In genomic region chr11:2686360-2687222, GRCh38 we compare ENCODE assay signal across 19 cellular contexts. TPM values are rescaled to one million over a fixed set of nuclear protein-coding genes. Genes with fewer than 3 reads are reported as not detected.
DNase-seq lines count a peak whose midpoint lies in the region; ATAC-seq, FAIRE-seq and TF ChIP-seq lines count a peak whose summit lies in the region.
"Had no signal": no experiment of that assay in that cellular context is flagged by ENCODE, and none has a peak within 500 bp of the region (broad histone marks: within the 10 kb centered on the region; RNA-seq: fewer than 3 reads in every experiment).

No MANE protein-coding gene starts in this region.

- H3K27me3 ChIP-seq in Peyer's patch (no peaks in the 10 kb centered on the region), vagina (no peaks in the 10 kb centered on the region)

- no peaks in the 10 kb centered on the region for H3K9me3 Mint-ChIP-seq in activated CD4-positive, alpha-beta T cell treated with anti-CD3 and anti-CD28 coated beads for 36 hours (ENCODE audit: low read depth)
- H3K9me3 Mint-ChIP-seq: CD4-positive, alpha-beta T cell; IgD-negative memory B cell had no signal

- POLR2A ChIA-PET in activated CD4-positive, alpha-beta T cell treated with anti-CD3 and anti-CD28 coated beads for 36 hours (lab: Charles Lee), result no interaction called here

- CTCF ChIA-PET in activated CD4-positive, alpha-beta T cell treated with anti-CD3 and anti-CD28 coated beads for 36 hours (lab: Charles Lee), result no interaction called here

- H3K27ac ChIP-seq in Peyer's patch (no peak overlapping the region), kidney (ENCODE audit: low read depth in 2 of 2, low read length in 2 of 2) (no peak overlapping the region), vagina (no peak overlapping the region)
- H3K27ac ChIP-seq: 22Rv1 had no signal

- no peaks in the 10 kb centered on the region for H3K4me1 Mint-ChIP-seq in activated CD4-positive, alpha-beta T cell treated with anti-CD3 and anti-CD28 coated beads for 36 hours

- H3K36me3 Mint-ChIP-seq in activated CD4-positive, alpha-beta T cell treated with anti-CD3 and anti-CD28 coated beads for 36 hours (ENCODE audit: low read depth), result no peaks in the 10 kb centered on the region

- H3K9ac ChIP-seq in kidney (ENCODE audit: low read length in 2 of 2), result no peak overlapping the region

- H3K27me3 Mint-ChIP-seq in activated CD4-positive, alpha-beta T cell treated with anti-CD3 and anti-CD28 coated beads for 36 hours, result no peaks in the 10 kb centered on the region
- H3K27me3 Mint-ChIP-seq: B cell; CD4-positive, alpha-beta T cell; IgD-negative memory B cell had no signal

- H3K4me1 ChIP-seq in Peyer's patch, result peaks cover 0 to 37% (median 4%) of the 10 kb centered on the region in 4 donors
- peaks cover 39 to 44% of the 10 kb centered on the region in 2 donors for H3K4me1 ChIP-seq in kidney (ENCODE audit: control insufficient read depth in 1 of 2, insufficient read depth in 1 of 2, low read depth in 1 of 2, low read length in 2 of 2)
- H3K4me1 ChIP-seq in vagina, result peaks cover 44% of the 10 kb centered on the region

- no peak for FAIRE-seq in kidney (lab: Jason Lieb, UNC)
- FAIRE-seq: GM19239, RCC 7860 had no signal

- no peak for TF ChIP-seq CTCF in Peyer's patch (IDR thresholded peaks at IDR 0.05)
- TF ChIP-seq CTCF in kidney (IDR thresholded peaks at IDR 0.05; ENCODE audit: borderline replicate concordance, extremely low read depth, insufficient read depth), result no peak
- TF ChIP-seq CTCF in vagina (IDR thresholded peaks at IDR 0.05), result no peak

- H3K4me3 ChIP-seq in Peyer's patch (no peak overlapping the region), kidney (ENCODE audit: low read length in 2 of 2) (no peak overlapping the region), vagina (no peak overlapping the region)

- no peaks in the 10 kb centered on the region for H3K9me3 ChIP-seq in Peyer's patch
- H3K9me3 ChIP-seq in kidney (ENCODE audit: control insufficient read depth in 1 of 2, low read length in 2 of 2), result no peaks in the 10 kb centered on the region
- no peaks in the 10 kb centered on the region for H3K9me3 ChIP-seq in vagina

- TF ChIP-seq POLR2A in Peyer's patch (IDR thresholded peaks at IDR 0.05), result no peak
- no peak for TF ChIP-seq POLR2A in vagina (IDR thresholded peaks at IDR 0.05)

- peak; percentile 2 for DNase-seq in activated CD4-positive, alpha-beta T cell treated with anti-CD3 and anti-CD28 coated beads for 36 hours
- no peak for DNase-seq in activated CD4-positive, alpha-beta T cell treated with anti-CD3 and anti-CD28 coated beads for 48 hours
- DNase-seq in Peyer's patch (peak in 2 of 3 donors; percentile 32 to 34), kidney (peak; percentile 44), sciatic nerve (ENCODE audit: low spot score) (peak; percentile 50), SW 1271 (lab: John Stamatoyannopoulos, UW) (no peak), vagina (ENCODE audit: extremely low spot score in 2 of 2) (no peak)
- DNase-seq: HCEC 1CT, NCI-H1105 treated with DMSO at 0.1 percent for 48 hours, NCI-H1694 treated with DMSO at 0.1 percent for 48 hours, NCI-H226, NCI-H524 treated with DMSO at 0.1 percent for 48 hours had no signal

- H3K36me3 ChIP-seq in Peyer's patch, result peaks cover 0 to 8% (median 0%) of the 10 kb centered on the region in 3 donors
- H3K36me3 ChIP-seq in kidney (ENCODE audit: control insufficient read depth in 1 of 2, insufficient read depth in 2 of 2, low read length in 2 of 2), result peaks cover 0 to 5% of the 10 kb centered on the region in 2 donors
- H3K36me3 ChIP-seq in vagina, result no peaks in the 10 kb centered on the region

- no peak overlapping the region for H3K27ac Mint-ChIP-seq in activated CD4-positive, alpha-beta T cell treated with anti-CD3 and anti-CD28 coated beads for 36 hours
- H3K27ac Mint-ChIP-seq: B cell; CD4-positive, alpha-beta T cell; IgD-negative memory B cell had no signal

- H3K4me3 Mint-ChIP-seq in activated CD4-positive, alpha-beta T cell treated with anti-CD3 and anti-CD28 coated beads for 36 hours, result no peak overlapping the region
- H3K4me3 Mint-ChIP-seq: B cell; CD4-positive, alpha-beta T cell; IgD-negative memory B cell had no signal

- ATAC-seq in activated CD4-positive, alpha-beta T cell treated with anti-CD3 and anti-CD28 coated beads for 36 hours, result no peak
- ATAC-seq in sciatic nerve (no peak), GM19328 (IDR thresholded peaks at IDR 0.05; ENCODE audit: unreplicated experiment) (no peak)

- intact Hi-C loops in activated CD4-positive, alpha-beta T cell treated with anti-CD3 and anti-CD28 coated beads for 36 hours (cut with DNase I, micrococcal nuclease), result no loop called here
- intact Hi-C loops in kidney (cut with DNase I) (no loop called here), sciatic nerve (cut with DNase I) (no loop called here), vagina (cut with DNase I) (no loop called here)

RNA-seq across cellular contexts. Expression of gene KCNQ1OT1, which starts 13.2 kb away (rescaled TPM):
- total RNA-seq in activated CD4-positive, alpha-beta T cell treated with anti-CD3 and anti-CD28 coated beads for 36 hours, result under 1 TPM; 0.16 TPM
- 1 to 10 TPM; 3.2 to 6.2 (median 4.5) TPM for total RNA-seq in Peyer's patch
- 4.4 TPM for total RNA-seq in kidney
- polyA plus RNA-seq in kidney (ENCODE audit: insufficient read depth, low read depth, low replicate concordance), result 0.22 TPM
- 7.2 TPM for total RNA-seq in sciatic nerve
- 3.4 TPM for total RNA-seq in vagina

Comparison
In these comparisons a context has a peak if more than half of its experiments do, and no peak if none do; other contexts are left out.
1. DNase-seq: peak in activated CD4-positive, alpha-beta T cell treated with anti-CD3 and anti-CD28 coated beads for 36 hours (single experiment), Peyer's patch (2 of 3), kidney (single experiment) and sciatic nerve (single experiment); none in activated CD4-positive, alpha-beta T cell treated with anti-CD3 and anti-CD28 coated beads for 48 hours (single experiment), SW 1271 (0 of 2) and vagina (0 of 2).